In genomic region chr11:17526326-17526725, GRCh38 we compare ENCODE assay signal across 18 cellular contexts. TPM values are rescaled to one million over a fixed set of nuclear protein-coding genes. Genes with fewer than 3 reads are reported as not detected.
DNase-seq lines count a peak whose midpoint lies in the region; ATAC-seq and TF ChIP-seq lines count a peak whose summit lies in the region.
"Had no signal": no experiment of that assay in that cellular context is flagged by ENCODE, and none has a peak within 500 bp of the region (broad histone marks: within the 10 kb centered on the region; RNA-seq: fewer than 3 reads in every experiment).

No MANE protein-coding gene starts in this region.

- no peak for TF ChIP-seq POLR2A in GM18505 (IDR thresholded peaks at IDR 0.05; ENCODE audit: borderline replicate concordance, extremely low read depth, insufficient read depth, insufficient read length)

- no peak for TF ChIP-seq CTCF in chondrocyte (IDR thresholded peaks at IDR 0.05)

- no peak overlapping the region for H3K27ac Mint-ChIP-seq in chondrocyte (ENCODE audit: unreplicated experiment)
- H3K27ac Mint-ChIP-seq: CD14-positive monocyte; CD8-positive, alpha-beta T cell; HFFc6 had no signal

- H3K4me3 Mint-ChIP-seq in chondrocyte (ENCODE audit: unreplicated experiment): no peak overlapping the region
- H3K4me3 Mint-ChIP-seq: CD14-positive monocyte; CD8-positive, alpha-beta T cell; HFFc6 had no signal

- DNase-seq in NCI-H1092 treated with DMSO at 0.1 percent for 48 hours (lab: John Stamatoyannopoulos, UW) (peak; percentile 42), chondrocyte (ENCODE audit: low spot score) (peak; percentile 65), myocyte (ENCODE audit: low read depth) (peak; percentile 52), cerebellum (ENCODE audit: low spot score) (no peak)
- DNase-seq: CD8-positive, alpha-beta T cell; COR-L47; DMS153; DMS79 treated with DMSO at 0.1 percent for 48 hours; EL; HCEC 1CT; HFFc6 had no signal

- H3K27me3 Mint-ChIP-seq in chondrocyte (ENCODE audit: low read depth): peaks cover 10% of the 10 kb centered on the region

- peaks cover 1% of the 10 kb centered on the region for H3K36me3 Mint-ChIP-seq in chondrocyte (ENCODE audit: low read depth)
- H3K36me3 Mint-ChIP-seq: CD14-positive monocyte; CD8-positive, alpha-beta T cell had no signal

- H3K9me3 Mint-ChIP-seq in chondrocyte (ENCODE audit: low read depth): no peaks in the 10 kb centered on the region
- H3K9me3 Mint-ChIP-seq: CD8-positive, alpha-beta T cell; HFFc6 had no signal

- peaks cover 27% of the 10 kb centered on the region for H3K4me1 Mint-ChIP-seq in chondrocyte (ENCODE audit: low read depth)
- H3K4me1 Mint-ChIP-seq: CD14-positive monocyte had no signal

- ATAC-seq in GM19324 (IDR thresholded peaks at IDR 0.05; ENCODE audit: low FRiP score, unreplicated experiment) (no peak), HG03039 (IDR thresholded peaks at IDR 0.05; ENCODE audit: unreplicated experiment) (no peak), GM18505 (IDR thresholded peaks at IDR 0.05; ENCODE audit: unreplicated experiment) (no peak)
- ATAC-seq: CD8-positive, alpha-beta T cell; HepG2 had no signal

RNA-seq across cellular contexts. Expression of gene USH1C, which starts 17.9 kb away (rescaled TPM):
- total RNA-seq in chondrocyte (0.72 to 0.92 TPM in 2 of 3 replicates, not detected in the other), myocyte (not detected in 2 replicates), cerebellum (0.27 TPM)
- polyA plus RNA-seq in myocyte (2012): not detected
- total RNA-seq: CD8-positive, alpha-beta T cell; H4; HepG2; HFFc6 had no signal
- polyA plus RNA-seq: BJ, CD14-positive monocyte, HepG2 had no signal

RNA-seq across cellular contexts. Expression of gene OTOG, which starts 20.7 kb away (rescaled TPM):
- total RNA-seq in chondrocyte (0.08 to 0.82 TPM in 2 of 3 replicates, not detected in the other), myocyte (0.08 and 0.10 TPM in 2 replicates), cerebellum (0.91 TPM)
- 0.06 TPM for polyA plus RNA-seq in myocyte (2012)
- total RNA-seq: CD8-positive, alpha-beta T cell; H4; HepG2; HFFc6 had no signal
- polyA plus RNA-seq: BJ, CD14-positive monocyte, HepG2 had no signal

RNA-seq across cellular contexts. Expression of gene ABCC8, which starts 49.7 kb away (rescaled TPM):
- total RNA-seq in chondrocyte (not detected in 3 replicates), myocyte (not detected in 2 replicates), cerebellum (29.0 TPM)
- not detected for polyA plus RNA-seq in myocyte (2012)
- total RNA-seq: CD8-positive, alpha-beta T cell; H4; HepG2; HFFc6 had no signal
- polyA plus RNA-seq: BJ, CD14-positive monocyte, HepG2 had no signal

Comparison
In these comparisons a context has a peak if more than half of its experiments do, and no peak if none do; other contexts are left out.
1. RNA of gene ABCC8, which starts 49.7 kb away (total RNA-seq): 29.0 TPM in cerebellum (single experiment); not detected in chondrocyte and not detected in myocyte; every median in the first group is over 10 times any median in the second.